In genomic region chr5:138000102-138000723, GRCh38 we compare ENCODE assay signal across 14 cellular contexts. TPM values are rescaled to one million over a fixed set of nuclear protein-coding genes. Genes with fewer than 3 reads are reported as not detected.
DNase-seq lines count a peak whose midpoint lies in the region; ATAC-seq and TF ChIP-seq lines count a peak whose summit lies in the region.
"Had no signal": no experiment of that assay in that cellular context is flagged by ENCODE, and none has a peak within 500 bp of the region (broad histone marks: within the 10 kb centered on the region; RNA-seq: fewer than 3 reads in every experiment).

No MANE protein-coding gene starts in this region.

- H3K27ac Mint-ChIP-seq in chondrocyte (ENCODE audit: unreplicated experiment) (peak overlapping the region; percentile 70), mesothelial cell of epicardium (no peak overlapping the region)
- no peak overlapping the region for H3K27ac Mint-ChIP-seq in activated T-cell treated with anti-CD3 and anti-CD28 coated beads, Interleukin-2, amount 50 U/mL, for 72 hours

- H2AK5ac ChIP-seq in IMR-90 (ENCODE audit: low read depth, low read length) (peak overlapping the region; percentile 39; the same call in 1 of the 2 replicates), mesenchymal stem cell (ENCODE audit: low read length, severe bottlenecking) (peak overlapping the region; percentile 54)

- peaks cover 16% of the 10 kb centered on the region for H3K36me3 ChIP-seq in ACC112 (ENCODE audit: insufficient read depth, low read length)
- H3K36me3 ChIP-seq in IMR-90 (ENCODE audit: control insufficient read depth, insufficient read depth, low read length): peaks cover 16% of the 10 kb centered on the region; the same call in 1 of the 2 replicates
- H3K36me3 ChIP-seq in mesenchymal stem cell (ENCODE audit: control insufficient read depth in 1 of 2, insufficient read depth in 2 of 2, low read depth in 1 of 2, low read length in 2 of 2): peaks cover 15 to 31% of the 10 kb centered on the region in 2 experiments
- H3K36me3 ChIP-seq: pancreas had no signal

- H4K8ac ChIP-seq in IMR-90 (ENCODE audit: low read depth in 2 of 2, low read length in 2 of 2) (peak overlapping the region in 1 of 2 experiments; percentile 47; a peak in 1 of 4 replicates), mesenchymal stem cell (ENCODE audit: low read length) (no peak overlapping the region)

- WGBS in IMR-90 (ENCODE audit: extremely low coverage in 2 of 2, insufficient read length in 1 of 2), 2 experiments: no CpG with 5 or more reads among the region's 6 CpGs
- WGBS in mesenchymal stem cell: 70% methylated on average over 3 of the region's 6 CpGs

- no peak for TF ChIP-seq POLR2A in IMR-90 (IDR thresholded peaks at IDR 0.05; ENCODE audit: low read depth, low read length)

- H4K5ac ChIP-seq in IMR-90 (ENCODE audit: low read depth, low read length): peak overlapping the region; percentile 44; the same call in 1 of the 2 replicates

- H3K27ac ChIP-seq in ACC112 (ENCODE audit: low read depth, low read length) (peak overlapping the region; percentile 74), IMR-90 (ENCODE audit: insufficient read depth, low read length) (peak overlapping the region; percentile 32; the same call in 1 of the 2 replicates), mesenchymal stem cell (ENCODE audit: low read length, poor library complexity, severe bottlenecking) (peak overlapping the region; percentile 69)
- H3K27ac ChIP-seq: pancreas, suprapubic skin, VCaP had no signal

- H3K4me1 Mint-ChIP-seq in chondrocyte (ENCODE audit: low read depth) (peaks cover 30% of the 10 kb centered on the region), mesothelial cell of epicardium (peaks cover 16% of the 10 kb centered on the region)
- H3K4me1 Mint-ChIP-seq in activated T-cell treated with anti-CD3 and anti-CD28 coated beads, Interleukin-2, amount 50 U/mL, for 72 hours (ENCODE audit: low read depth): peaks cover 46% of the 10 kb centered on the region

- peaks cover 22% of the 10 kb centered on the region for H3K4me1 ChIP-seq in ACC112 (ENCODE audit: control insufficient read depth, insufficient read depth, low read length, unreplicated experiment)
- peaks cover 11% of the 10 kb centered on the region for H3K4me1 ChIP-seq in IMR-90 (ENCODE audit: control insufficient read depth, insufficient read depth, low read length)
- peaks cover 8% of the 10 kb centered on the region for H3K4me1 ChIP-seq in mesenchymal stem cell (ENCODE audit: control insufficient read depth, insufficient read depth, low read depth, low read length)

- no peaks in the 10 kb centered on the region for H3K27me3 ChIP-seq in ACC112 (ENCODE audit: insufficient read depth, low read length)
- no peaks in the 10 kb centered on the region for H3K27me3 ChIP-seq in IMR-90 (ENCODE audit: control insufficient read depth, insufficient read depth, low read length)
- no peaks in the 10 kb centered on the region for H3K27me3 ChIP-seq in mesenchymal stem cell (ENCODE audit: control insufficient read depth in 1 of 2, insufficient read depth in 1 of 2, low read length in 2 of 2)
- H3K27me3 ChIP-seq: BE2C, pancreas, suprapubic skin had no signal

- H2BK15ac ChIP-seq in IMR-90 (ENCODE audit: low read depth, low read length) (no peak overlapping the region), mesenchymal stem cell (ENCODE audit: low read depth, poor library complexity, severe bottlenecking) (no peak overlapping the region)

- H3K23ac ChIP-seq in IMR-90 (ENCODE audit: low read depth, low read length) (no peak overlapping the region), mesenchymal stem cell (ENCODE audit: low read length in 2 of 2) (no peak overlapping the region)

- no peak overlapping the region for H3K56ac ChIP-seq in IMR-90 (ENCODE audit: extremely low read depth, insufficient read depth, low read length)

- in situ Hi-C loops in IMR-90 (cut with MboI; ENCODE audit: low sequenced_read_pairs): no loop called here

- H3K4me2 ChIP-seq in IMR-90 (ENCODE audit: low read depth, low read length) (no peak overlapping the region), mesenchymal stem cell (ENCODE audit: low read length, poor library complexity, severe bottlenecking) (no peak overlapping the region)

- H3K79me2 ChIP-seq in ACC112 (ENCODE audit: control insufficient read depth, insufficient read depth, low read length, unreplicated experiment): peaks cover 30% of the 10 kb centered on the region

- DNase-seq in IMR-90 (peak; percentile 66), chondrocyte (ENCODE audit: low spot score) (no peak), mesenchymal stem cell (peak; percentile 81), mesothelial cell of epicardium (ENCODE audit: low spot score in 2 of 2, unreplicated experiment in 2 of 2) (no peak)
- DNase-seq in activated T-cell treated with anti-CD3 and anti-CD28 coated beads, Interleukin-2, amount 50 U/mL, for 72 hours: no peak
- DNase-seq: BE2C; pancreas; stimulated activated CD4-positive, alpha-beta T cell treated with anti-CD3 and anti-CD28 coated beads, Interleukin-4, amount 100 ng/mL, for 4 hours had no signal

- H3K9ac ChIP-seq in IMR-90 (ENCODE audit: low read depth, low read length) (no peak overlapping the region), mesenchymal stem cell (ENCODE audit: low read length) (peak overlapping the region; percentile 73)

- H2AFZ ChIP-seq in ACC112 (ENCODE audit: low read length, unreplicated experiment): no peak overlapping the region
- no peak overlapping the region for H2AFZ ChIP-seq in IMR-90 (replicated peaks; ENCODE audit: low read length, poor library complexity)
- H2AFZ ChIP-seq in mesenchymal stem cell (ENCODE audit: low read depth, low read length): no peak overlapping the region

- H3K4me3 Mint-ChIP-seq in chondrocyte (ENCODE audit: unreplicated experiment) (no peak overlapping the region), mesothelial cell of epicardium (no peak overlapping the region)
- H3K4me3 Mint-ChIP-seq in activated T-cell treated with anti-CD3 and anti-CD28 coated beads, Interleukin-2, amount 50 U/mL, for 72 hours: no peak overlapping the region

- H2BK20ac ChIP-seq in IMR-90 (ENCODE audit: low read depth, low read length): 0 out of 2 replicates have a peak overlapping the region, but pooled peaks have one; percentile 10

- H3K14ac ChIP-seq in IMR-90 (replicated peaks; ENCODE audit: low read depth, low read length) (0 out of 2 replicates have a peak overlapping the region, but pooled peaks have one; percentile 21), mesenchymal stem cell (ENCODE audit: low read length in 2 of 2) (no peak overlapping the region)

- intact Hi-C loops in IMR-90 (cut with micrococcal nuclease): no loop called here

- peak overlapping the region in 1 of 2 experiments; percentile 54 for H2BK12ac ChIP-seq in mesenchymal stem cell (ENCODE audit: low read length in 2 of 2)

- POLR2A ChIA-PET in IMR-90 (lab: Charles Lee; ENCODE audit: unreplicated experiment): no interaction called here

- H3K79me1 ChIP-seq in IMR-90 (ENCODE audit: low read depth in 1 of 2, low read length in 2 of 2) (peaks cover 32 to 61% of the 10 kb centered on the region in 2 experiments), mesenchymal stem cell (replicated peaks; ENCODE audit: low read length, poor library complexity, severe bottlenecking) (peaks cover 14% of the 10 kb centered on the region)

- H3K9me3 Mint-ChIP-seq in chondrocyte (ENCODE audit: low read depth) (peaks cover 12% of the 10 kb centered on the region), mesothelial cell of epicardium (peaks cover 12% of the 10 kb centered on the region)
- H3K9me3 Mint-ChIP-seq in activated T-cell treated with anti-CD3 and anti-CD28 coated beads, Interleukin-2, amount 50 U/mL, for 72 hours: peaks cover 7 to 12% of the 10 kb centered on the region in 2 donors

- H3K4ac ChIP-seq in IMR-90 (ENCODE audit: low read depth, low read length) (no peak overlapping the region), mesenchymal stem cell (ENCODE audit: low read depth in 1 of 2, low read length in 2 of 2) (peak overlapping the region in 1 of 2 experiments; percentile 67)

- H3K18ac ChIP-seq in IMR-90 (ENCODE audit: low read depth, low read length): peak overlapping the region; percentile 48
- peak overlapping the region in 1 of 2 experiments; percentile 78 for H3K18ac ChIP-seq in mesenchymal stem cell (ENCODE audit: low read depth in 1 of 2, low read length in 2 of 2)

- no peak for TF ChIP-seq RAD21 in IMR-90 (IDR thresholded peaks at IDR 0.05; ENCODE audit: low read length)

- peaks cover 16% of the 10 kb centered on the region; the same call in 1 of the 2 replicates for H4K20me1 ChIP-seq in IMR-90 (ENCODE audit: insufficient read depth, low read length)

- peaks cover 15% of the 10 kb centered on the region for H3K9me1 ChIP-seq in IMR-90 (ENCODE audit: insufficient read depth, low read length)

- H3K36me3 Mint-ChIP-seq in chondrocyte (ENCODE audit: low read depth) (peaks cover 18% of the 10 kb centered on the region), mesothelial cell of epicardium (peaks cover 29% of the 10 kb centered on the region)
- peaks cover 19 to 28% of the 10 kb centered on the region in 2 donors for H3K36me3 Mint-ChIP-seq in activated T-cell treated with anti-CD3 and anti-CD28 coated beads, Interleukin-2, amount 50 U/mL, for 72 hours (ENCODE audit: insufficient read depth in 2 of 2)

- dilution Hi-C loops in IMR-90 (cut with HindIII; ENCODE audit: low sequenced_read_pairs, unreplicated experiment): no loop called here

- H4K91ac ChIP-seq in IMR-90 (ENCODE audit: insufficient read depth, low read depth, low read length): peak overlapping the region; percentile 41; the same call in 1 of the 2 replicates
- H4K91ac ChIP-seq in mesenchymal stem cell (ENCODE audit: low read length): peak overlapping the region; percentile 68

- H3K9me3 ChIP-seq in IMR-90 (ENCODE audit: control insufficient read depth, insufficient read depth, low read length): peaks cover 2% of the 10 kb centered on the region; the same call in 1 of the 2 replicates
- peaks cover 8% of the 10 kb centered on the region for H3K9me3 ChIP-seq in mesenchymal stem cell (ENCODE audit: control insufficient read depth, low read length)
- H3K9me3 ChIP-seq: BE2C, pancreas, suprapubic skin had no signal

- no peak overlapping the region for H2AK9ac ChIP-seq in IMR-90 (replicated peaks; ENCODE audit: low read depth, low read length, poor library complexity)

- H2BK120ac ChIP-seq in IMR-90 (ENCODE audit: low read depth, low read length) (no peak overlapping the region), mesenchymal stem cell (ENCODE audit: low read depth, low read length) (peak overlapping the region; percentile 5)

- TF ChIP-seq CTCF in IMR-90 (conservative IDR thresholded peaks at IDR 0.05; ENCODE audit: low read depth, low read length) (no peak), chondrocyte (IDR thresholded peaks at IDR 0.05) (no peak), mesothelial cell of epicardium (IDR thresholded peaks at IDR 0.05; ENCODE audit: unreplicated experiment) (no peak)

- no TSS peak for BruUV-seq in IMR-90 (replicated peaks; lab: Mats Ljungman, UMichigan)

- CTCF ChIA-PET in IMR-90 (lab: Yijun Ruan, JAX): no interaction called here

- H3K27me3 Mint-ChIP-seq in chondrocyte (ENCODE audit: low read depth) (no peaks in the 10 kb centered on the region), mesothelial cell of epicardium (ENCODE audit: low read depth) (no peaks in the 10 kb centered on the region)
- no peaks in the 10 kb centered on the region for H3K27me3 Mint-ChIP-seq in activated T-cell treated with anti-CD3 and anti-CD28 coated beads, Interleukin-2, amount 50 U/mL, for 72 hours (ENCODE audit: low read depth)

- H2BK5ac ChIP-seq in IMR-90 (ENCODE audit: low read depth, low read length, poor library complexity, severe bottlenecking) (peak overlapping the region; percentile 73), mesenchymal stem cell (ENCODE audit: low read depth, low read length, poor library complexity, severe bottlenecking) (no peak overlapping the region)

- H3K4me3 ChIP-seq in ACC112 (ENCODE audit: low read depth, low read length): no peak overlapping the region
- no peak overlapping the region for H3K4me3 ChIP-seq in IMR-90 (ENCODE audit: insufficient read depth, low read depth, low read length)
- no peak overlapping the region for H3K4me3 ChIP-seq in mesenchymal stem cell (ENCODE audit: insufficient read depth in 1 of 2, low read depth in 1 of 2, low read length in 2 of 2)
- H3K4me3 ChIP-seq: pancreas, suprapubic skin had no signal

- ATAC-seq in IMR-90 (ENCODE audit: low read depth) (peak; percentile 76), HG02981 (IDR thresholded peaks at IDR 0.05; ENCODE audit: unreplicated experiment) (no peak), GM21515 (IDR thresholded peaks at IDR 0.05; ENCODE audit: unreplicated experiment) (no peak)
- ATAC-seq in activated T-cell treated with anti-CD3 and anti-CD28 coated beads, Interleukin-2, amount 50 U/mL, for 72 hours (replicated peaks in 1 of 2): no peak
- ATAC-seq: esophagus mucosa, pancreas had no signal

RNA-seq across cellular contexts. Expression of gene FAM13B, which starts 32.7 kb away (rescaled TPM):
- 15.1 and 21.9 TPM in 2 replicates for total RNA-seq in IMR-90 (2012; rRNA removed)
- 10.6 and 14.6 TPM in 2 replicates for polyA plus RNA-seq in IMR-90 (2012; rRNA removed)
- polyA plus RNA-seq in IMR-90 (2012; cell fraction: cytosol; rRNA removed): 3.2 and 3.8 TPM in 2 replicates
- 7.9 and 26.5 TPM in 2 replicates for polyA plus RNA-seq in IMR-90 (2012; cell fraction: nucleus; rRNA removed; ENCODE audit: low replicate concordance)
- 35.9 to 43.6 TPM (median 43.0 TPM) in 3 replicates for total RNA-seq in chondrocyte
- polyA plus RNA-seq in mesenchymal stem cell (2013, experiment 1 of 2): 8.6 TPM
- polyA plus RNA-seq in mesenchymal stem cell (2013, experiment 2 of 2): 9.0 TPM
- 10 to 100 TPM; 19.3 to 20.5 TPM for total RNA-seq in activated T-cell treated with anti-CD3 and anti-CD28 coated beads, Interleukin-2, amount 50 U/mL, for 72 hours
- total RNA-seq in mesothelial cell of epicardium: 52.5 to 57.9 TPM (median 56.4 TPM) in 3 replicates

Comparison
In these comparisons a context has a peak if more than half of its experiments do, and no peak if none do; other contexts are left out.
1. DNase-seq: peak in IMR-90 (single experiment) and mesenchymal stem cell (single experiment); none in chondrocyte (single experiment), activated T-cell treated with anti-CD3 and anti-CD28 coated beads, Interleukin-2, amount 50 U/mL, for 72 hours (0 of 2) and mesothelial cell of epicardium (0 of 2).
2. Peak in every context shown above with its lines, with median percentiles within 50 percentile points of each other: H3K27ac ChIP-seq.